In the genomic region with DNA sequence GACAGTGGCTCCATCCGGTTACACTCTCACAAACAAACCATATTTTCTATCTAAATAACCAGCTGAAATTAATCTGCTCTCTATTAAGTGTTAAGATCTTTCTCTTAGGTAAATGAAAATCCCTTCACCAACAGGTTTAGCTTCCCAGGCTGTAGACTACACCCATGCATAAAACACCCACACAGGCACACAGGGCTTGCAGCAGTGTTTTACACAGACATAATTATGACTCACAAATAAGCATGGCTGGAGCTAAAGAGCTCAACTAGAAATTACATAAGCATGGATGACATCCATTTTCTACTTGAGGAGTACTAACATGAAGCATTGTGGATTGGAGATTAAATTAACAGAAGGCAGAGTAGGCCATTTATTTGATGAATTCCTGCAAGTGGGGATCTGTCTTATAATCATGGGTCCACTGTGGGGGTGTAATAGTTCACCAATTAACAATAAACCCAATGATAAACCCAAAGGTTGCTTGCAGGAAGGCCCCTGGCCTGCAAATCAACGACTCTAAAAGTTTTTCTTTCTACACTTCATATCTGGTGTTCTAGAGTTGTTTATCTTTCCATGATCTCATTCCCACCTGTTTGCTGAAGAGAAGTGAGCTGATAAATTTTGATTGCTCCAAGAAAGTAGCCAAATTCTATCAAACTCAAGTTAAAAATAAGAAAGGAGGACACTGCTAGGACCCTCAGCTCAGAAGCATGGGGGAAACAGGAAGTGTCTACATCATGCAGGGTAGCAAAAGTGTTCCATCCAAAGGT, we compare ENCODE assay signal across 12 cellular contexts. TPM values are rescaled to one million over a fixed set of nuclear protein-coding genes. Genes with fewer than 3 reads are reported as not detected.
DNase-seq lines count a peak whose midpoint lies in the region; ATAC-seq, FAIRE-seq and TF ChIP-seq lines count a peak whose summit lies in the region.
"Had no signal": no experiment of that assay in that cellular context is flagged by ENCODE, and none has a peak within 500 bp of the region (broad histone marks: within the 10 kb centered on the region; RNA-seq: fewer than 3 reads in every experiment).

No MANE protein-coding gene starts in this region.

- H3K4me3 ChIP-seq in epithelial cell of esophagus (ENCODE audit: low read length), result no peak overlapping the region
- H3K4me3 ChIP-seq in small intestine (ENCODE audit: low read depth in 1 of 2, low read length in 2 of 2), result no peak overlapping the region
- H3K4me3 ChIP-seq: thyroid gland had no signal

- no peaks in the 10 kb centered on the region for H3K27me3 ChIP-seq in small intestine (ENCODE audit: control insufficient read depth in 2 of 2, insufficient read depth in 2 of 2, low read length in 2 of 2)
- H3K27me3 ChIP-seq: thyroid gland had no signal

- DNase-seq in activated CD8-positive, alpha-beta memory T cell treated with anti-CD3 and anti-CD28 coated beads, Interleukin-2, amount 50 U/mL, for 4 hours, result peak; percentile 27
- no peak for DNase-seq in activated CD8-positive, alpha-beta memory T cell treated with anti-CD3 and anti-CD28 coated beads for 24 hours
- DNase-seq in activated CD4-positive, alpha-beta T cell treated with anti-CD3 and anti-CD28 coated beads, Interleukin-2, amount 50 U/mL, for 4 hours, result peak; percentile 31 to 50
- peak; percentile 81 for DNase-seq in epithelial cell of esophagus (ENCODE audit: low read depth)
- peak; percentile 32 for DNase-seq in small intestine
- DNase-seq in NCI-H69 (lab: John Stamatoyannopoulos, UW), result no peak
- DNase-seq: central memory CD4-positive, alpha-beta T cell; NCI-H146; thyroid gland had no signal

- 50 to 58% (median 55%) methylated on average over 2 of the region's 2 CpGs for WGBS in small intestine, 3 donors

- ATAC-seq in GM21619 (IDR thresholded peaks at IDR 0.05; ENCODE audit: unreplicated experiment) (no peak), HG03175 (IDR thresholded peaks at IDR 0.05; ENCODE audit: unreplicated experiment) (no peak)

- TF ChIP-seq CTCF in epithelial cell of esophagus (IDR thresholded peaks at IDR 0.05; ENCODE audit: insufficient read depth, low read depth, low read length, missing control alignments), result no peak

- H3K27ac ChIP-seq in small intestine (ENCODE audit: low read depth in 1 of 2, low read length in 1 of 2), result peak overlapping the region; percentile 24 to 51
- H3K27ac ChIP-seq: neutrophil, thyroid gland had no signal

- no peak for FAIRE-seq in small intestine (lab: Jason Lieb, UNC)

- H3K36me3 ChIP-seq in small intestine (ENCODE audit: control insufficient read depth in 2 of 2, insufficient read depth in 2 of 2, low read length in 2 of 2), result no peaks in the 10 kb centered on the region
- H3K36me3 ChIP-seq: neutrophil, thyroid gland had no signal

- peaks cover 3 to 4% of the 10 kb centered on the region in 2 donors for H3K4me1 ChIP-seq in small intestine (ENCODE audit: control insufficient read depth in 2 of 2, insufficient read depth in 1 of 2, low read depth in 1 of 2, low read length in 1 of 2)
- H3K4me1 ChIP-seq: thyroid gland had no signal

- H3K9me3 ChIP-seq in small intestine (ENCODE audit: control insufficient read depth, low read depth), result no peaks in the 10 kb centered on the region
- H3K9me3 ChIP-seq: neutrophil, thyroid gland had no signal

RNA-seq across cellular contexts. Expression of a gene that starts 33.8 kb away (rescaled TPM):
- polyA plus RNA-seq in small intestine, result 1 to 10 TPM; 1.8 to 6.6 (median 2.2) TPM

Comparison
In these comparisons a context has a peak if more than half of its experiments do, and no peak if none do; other contexts are left out.
1. DNase-seq: peak in activated CD8-positive, alpha-beta memory T cell treated with anti-CD3 and anti-CD28 coated beads, Interleukin-2, amount 50 U/mL, for 4 hours (single experiment), activated CD4-positive, alpha-beta T cell treated with anti-CD3 and anti-CD28 coated beads, Interleukin-2, amount 50 U/mL, for 4 hours (2 of 2), epithelial cell of esophagus (single experiment) and small intestine (single experiment); none in activated CD8-positive, alpha-beta memory T cell treated with anti-CD3 and anti-CD28 coated beads for 24 hours (single experiment) and NCI-H69 (single experiment).